16 cellular contexts compared by ENCODE assay signal in the genomic region with DNA sequence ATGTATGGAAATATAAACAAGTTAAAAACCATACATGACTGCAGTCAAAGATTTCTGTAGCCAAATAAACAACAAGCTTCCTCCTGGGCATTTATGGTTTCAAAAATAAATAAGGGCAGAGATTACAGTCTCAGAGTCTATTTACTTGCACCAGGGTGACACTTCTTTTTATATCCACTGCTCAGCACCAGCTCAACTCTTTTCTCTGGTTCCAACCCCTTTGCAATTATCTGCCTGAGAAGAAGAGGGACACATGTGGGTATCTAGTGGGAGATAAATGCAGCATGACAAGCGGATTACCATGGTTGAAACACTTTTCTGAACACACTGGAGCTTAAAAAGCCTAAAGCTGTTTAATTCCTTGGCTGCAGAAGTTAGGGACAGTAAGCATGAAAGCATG.
DNase-seq lines count a peak whose midpoint lies in the region; ATAC-seq and TF ChIP-seq lines count a peak whose summit lies in the region.
"Had no signal": no experiment of that assay in that cellular context is flagged by ENCODE, and none has a peak within 500 bp of the region (broad histone marks: within the 10 kb centered on the region; RNA-seq: fewer than 3 reads in every experiment).

No MANE protein-coding gene starts in this region.

- 90 to 100% methylated on average over 1 of the region's 1 CpG for WGBS in endodermal cell (ENCODE audit: insufficient coverage in 1 of 2, insufficient read length in 1 of 2), 2 experiments

- H3K36me3 Mint-ChIP-seq in brain (peaks cover 4% of the 10 kb centered on the region), glutamatergic neuron (ENCODE audit: unreplicated experiment) (no peaks in the 10 kb centered on the region), endodermal cell (ENCODE audit: low read depth) (no peaks in the 10 kb centered on the region)
- H3K36me3 Mint-ChIP-seq: CD14-positive monocyte had no signal

- no peaks in the 10 kb centered on the region for H3K4me1 ChIP-seq in mucosa of descending colon (ENCODE audit: low read depth)
- peaks cover under 1% of the 10 kb centered on the region for H3K4me1 ChIP-seq in endodermal cell (ENCODE audit: control insufficient read depth, insufficient read depth, low read length)
- H3K4me1 ChIP-seq: Peyer's patch, SJSA1 had no signal

- no peaks in the 10 kb centered on the region for H3K27me3 ChIP-seq in endodermal cell (ENCODE audit: control insufficient read depth, insufficient read depth, low read length, poor library complexity, severe bottlenecking)
- H3K27me3 ChIP-seq: MG63, Peyer's patch, SJSA1 had no signal

- H3K4me1 Mint-ChIP-seq in brain (peaks cover 22% of the 10 kb centered on the region), glutamatergic neuron (ENCODE audit: low read depth, unreplicated experiment) (peaks cover 5% of the 10 kb centered on the region), endodermal cell (peaks cover 2% of the 10 kb centered on the region)
- H3K4me1 Mint-ChIP-seq: B cell, CD14-positive monocyte had no signal

- H3K27ac Mint-ChIP-seq in brain (peak overlapping the region in 3 of 5 experiments; percentile 14 to 66 (median 20)), glutamatergic neuron (ENCODE audit: unreplicated experiment) (no peak overlapping the region), endodermal cell (no peak overlapping the region)
- H3K27ac Mint-ChIP-seq: B cell, CD14-positive monocyte had no signal

- H3K36me3 ChIP-seq in mucosa of descending colon (ENCODE audit: low read depth) (no peaks in the 10 kb centered on the region), endodermal cell (ENCODE audit: control insufficient read depth, insufficient read depth, low read length) (no peaks in the 10 kb centered on the region)
- H3K36me3 ChIP-seq: MG63, Peyer's patch, SJSA1 had no signal

- TF ChIP-seq CTCF in brain (conservative IDR thresholded peaks at IDR 0.05) (no peak), mucosa of descending colon (IDR thresholded peaks at IDR 0.05) (no peak), glutamatergic neuron (IDR thresholded peaks at IDR 0.05; ENCODE audit: partially characterized antibody, unreplicated experiment) (no peak), endodermal cell (conservative IDR thresholded peaks at IDR 0.05) (no peak)

- DNase-seq in D341Med (ENCODE audit: low spot score) (peak; percentile 41), NCI-H2227 (lab: John Stamatoyannopoulos, UW; ENCODE audit: unreplicated experiment) (peak; percentile 2), mucosa of descending colon (peak in 1 of 3 donors; percentile 3), glutamatergic neuron (no peak), endodermal cell (no peak)
- DNase-seq: EL, GF-D8, Kasumi-1, MG63, NCI-H187, Peyer's patch had no signal

- H3K9me3 ChIP-seq in mucosa of descending colon (no peaks in the 10 kb centered on the region), endodermal cell (ENCODE audit: control insufficient read depth, low read length) (no peaks in the 10 kb centered on the region)
- H3K9me3 ChIP-seq: MG63, Peyer's patch, SJSA1 had no signal

- H3K27me3 Mint-ChIP-seq in brain (peaks cover 17% of the 10 kb centered on the region), glutamatergic neuron (ENCODE audit: unreplicated experiment) (no peaks in the 10 kb centered on the region), endodermal cell (ENCODE audit: insufficient read depth) (peaks cover 28% of the 10 kb centered on the region)
- H3K27me3 Mint-ChIP-seq: B cell had no signal

- ATAC-seq in mucosa of descending colon, result peak; percentile 71
- no peak for ATAC-seq in GM19455 (IDR thresholded peaks at IDR 0.05; ENCODE audit: unreplicated experiment)

- peaks cover 0 to 3% (median 0%) of the 10 kb centered on the region in 5 experiments for H3K9me3 Mint-ChIP-seq in brain
- peaks cover 4% of the 10 kb centered on the region for H3K9me3 Mint-ChIP-seq in glutamatergic neuron (ENCODE audit: unreplicated experiment)
- H3K9me3 Mint-ChIP-seq in endodermal cell, result no peaks in the 10 kb centered on the region

- H3K4me3 ChIP-seq in mucosa of descending colon (no peak overlapping the region), endodermal cell (ENCODE audit: low read length) (no peak overlapping the region)
- H3K4me3 ChIP-seq: MG63, Peyer's patch, SJSA1 had no signal

- no peak overlapping the region for H3K27ac ChIP-seq in endodermal cell (ENCODE audit: low read depth, low read length)
- H3K27ac ChIP-seq: Peyer's patch, SJSA1 had no signal

- no peak overlapping the region for H3K9ac ChIP-seq in endodermal cell (ENCODE audit: extremely low read depth, low read length, poor library complexity, severe bottlenecking)

- H3K4me3 Mint-ChIP-seq in brain (no peak overlapping the region), glutamatergic neuron (ENCODE audit: unreplicated experiment) (no peak overlapping the region), endodermal cell (no peak overlapping the region)
- H3K4me3 Mint-ChIP-seq: B cell, CD14-positive monocyte had no signal

- intact Hi-C loops in mucosa of descending colon (cut with DNase I, micrococcal nuclease), result no loop called here

Comparison
In these comparisons a context has a peak if more than half of its experiments do, and no peak if none do; other contexts are left out.
1. DNase-seq: peak in D341Med (single experiment) and NCI-H2227 (single experiment); none in glutamatergic neuron (single experiment) and endodermal cell (single experiment).
2. H3K27ac Mint-ChIP-seq: peak in brain (3 of 5); none in glutamatergic neuron (single experiment) and endodermal cell (single experiment).